33 cellular contexts compared by ENCODE assay signal in genomic region chr10:126758867-126759266, GRCh38.
"Had no signal": no experiment of that assay in that cellular context is flagged by ENCODE, and none has a peak within 500 bp of the region (broad histone marks: within the 10 kb centered on the region; RNA-seq: fewer than 3 reads in every experiment).

No MANE protein-coding gene starts in this region.

- H3K4me2 ChIP-seq: KMS-11 had no signal

- H3K9me3 ChIP-seq: MG63 had no signal

- H3K27ac ChIP-seq: KMS-11 had no signal

- H3K9ac ChIP-seq: KMS-11 had no signal

- DNase-seq: Karpas-422, Kasumi-1, MG63, MM.1S, MV-4-11, NCI-H1048, NCI-H1092, NCI-H1092 treated with DMSO at 0.1 percent for 48 hours, NCI-H1105, NCI-H1105 treated with DMSO at 0.1 percent for 48 hours, NCI-H1417, NCI-H1417 treated with DMSO at 0.1 percent for 48 hours, NCI-H1436, NCI-H1436 treated with DMSO at 0.1 percent for 48 hours, NCI-H1694, NCI-H1694 treated with DMSO at 0.1 percent for 48 hours, NCI-H187, NCI-H187 treated with DMSO at 0.1 percent for 48 hours, NCI-H1930, NCI-H2029 treated with DMSO at 0.1 percent for 48 hours, NCI-H2081, NCI-H2081 treated with DMSO at 0.1 percent for 48 hours, NCI-H2107, NCI-H2171, NCI-H2171 treated with DMSO at 0.1 percent for 48 hours, NCI-H2227 treated with DMSO at 0.1 percent for 48 hours, NCI-H226, NCI-H345, NCI-H446, NCI-H446 treated with DMSO at 0.1 percent for 48 hours, NCI-H510A, NCI-H510A treated with DMSO at 0.1 percent for 48 hours had no signal

- H3K36me3 ChIP-seq: MG63 had no signal

- H3K4me3 ChIP-seq: MG63 had no signal

- H3K27me3 ChIP-seq: MG63 had no signal
